In the genomic region with DNA sequence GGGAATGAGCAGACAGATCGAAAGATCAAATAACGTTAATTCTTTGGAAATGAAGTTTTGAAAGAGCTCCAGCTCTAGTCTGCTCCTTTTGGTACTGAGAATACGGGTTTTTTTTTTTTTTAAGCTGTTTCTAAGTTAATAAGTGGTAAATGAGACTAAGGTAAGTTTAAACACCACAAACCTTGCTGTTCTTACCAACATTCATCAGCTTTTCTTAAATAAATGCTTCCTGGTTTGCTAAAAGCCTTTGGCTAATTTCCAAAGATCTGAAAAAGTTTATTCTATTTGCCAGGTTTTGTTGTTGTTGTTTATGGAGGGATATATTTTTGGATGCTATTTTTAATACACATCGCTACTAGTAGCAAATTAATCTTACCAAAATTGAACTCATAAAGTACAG, we compare ENCODE assay signal across 30 cellular contexts.
"Had no signal": no experiment of that assay in that cellular context is flagged by ENCODE, and none has a peak within 500 bp of the region (broad histone marks: within the 10 kb centered on the region; RNA-seq: fewer than 3 reads in every experiment).

No MANE protein-coding gene starts in this region.

- H3K27ac ChIP-seq: ascending aorta, body of pancreas, brain microvascular endothelial cell, breast epithelium, VCaP had no signal

- ATAC-seq: activated CD8-positive, alpha-beta memory T cell treated with anti-CD3 and anti-CD28 coated beads, Interleukin-2, amount 10 ng/mL, durations not matched to agents 7 days and 5 days; activated CD8-positive, alpha-beta T cell treated with anti-CD3 and anti-CD28 coated beads, Interleukin-2, amount 10 ng/mL, durations not matched to agents 7 days and 5 days; activated naive CD8-positive, alpha-beta T cell treated with anti-CD3 and anti-CD28 coated beads, Interleukin-2, amount 50 U/mL, for 24 hours; body of pancreas had no signal

- H3K36me3 ChIP-seq: ascending aorta, brain microvascular endothelial cell, breast epithelium had no signal

- DNase-seq: activated B cell treated with CpG ODN at 0.5 μM for 24 hours; activated CD4-positive, alpha-beta memory T cell treated with anti-CD3 and anti-CD28 coated beads, Interleukin-2, amount 10 ng/mL, durations not matched to agents 7 days and 5 days; activated CD4-positive, alpha-beta T cell treated with anti-CD3 and anti-CD28 coated beads for 4 hours; activated CD4-positive, alpha-beta T cell treated with anti-CD3 and anti-CD28 coated beads, Interleukin-2, amount 10 ng/mL, durations not matched to agents 24 days and 14 days; activated CD4-positive, alpha-beta T cell treated with anti-CD3 and anti-CD28 coated beads, Interleukin-2, amount 50 U/mL, for 48 hours; activated CD4-positive, CD25-positive, alpha-beta regulatory T cell treated with anti-CD3 and anti-CD28 coated beads, Interleukin-2, amount 50 U/mL, for 72 hours; activated CD8-positive, alpha-beta memory T cell treated with anti-CD3 and anti-CD28 coated beads for 24 hours; activated CD8-positive, alpha-beta memory T cell treated with anti-CD3 and anti-CD28 coated beads, Interleukin-2, amount 10 ng/mL, durations not matched to agents 7 days and 5 days; activated CD8-positive, alpha-beta memory T cell treated with anti-CD3 and anti-CD28 coated beads, Interleukin-2, amount 50 U/mL, for 48 hours; activated CD8-positive, alpha-beta T cell treated with anti-CD3 and anti-CD28 coated beads, Interleukin-2, amount 10 ng/mL, durations not matched to agents 7 days and 5 days; activated effector memory CD4-positive, alpha-beta T cell treated with Interleukin-2 at 50 U/mL for 16 hours; activated gamma-delta T cell; activated naive CD4-positive, alpha-beta T cell treated with anti-CD3 and anti-CD28 coated beads, Interleukin-2, amount 10 ng/mL, durations not matched to agents 7 days and 5 days; activated naive CD4-positive, alpha-beta T cell treated with Interleukin-2 at 50 U/mL for 16 hours; activated naive CD8-positive, alpha-beta T cell treated with anti-CD3 and anti-CD28 coated beads, Interleukin-2, amount 10 ng/mL, durations not matched to agents 7 days and 5 days; activated naive CD8-positive, alpha-beta T cell treated with anti-CD3 and anti-CD28 coated beads, Interleukin-2, amount 50 U/mL, for 24 hours; activated T-cell treated with anti-CD3 and anti-CD28 coated beads, Interleukin-2, amount 50 U/mL, for 24 hours; activated T-cell treated with anti-CD3 and anti-CD28 coated beads, Interleukin-2, amount 50 U/mL, for 48 hours; amygdala; anterior cingulate cortex; body of pancreas; brain microvascular endothelial cell; cerebellar nuclear complex; T-helper 1 cell; T-helper 2 cell; T-helper 9 cell had no signal

- H3K4me3 ChIP-seq: ascending aorta, body of pancreas, breast epithelium had no signal

- H3K4me1 ChIP-seq: ascending aorta, body of pancreas, breast epithelium had no signal

- FAIRE-seq: TTC549 had no signal

- H3K9me3 ChIP-seq: ascending aorta, body of pancreas, breast epithelium had no signal

- H3K27me3 ChIP-seq: ascending aorta, body of pancreas, brain microvascular endothelial cell, breast epithelium had no signal
